ENCODE assay signal across 8 cellular contexts in the genomic region with DNA sequence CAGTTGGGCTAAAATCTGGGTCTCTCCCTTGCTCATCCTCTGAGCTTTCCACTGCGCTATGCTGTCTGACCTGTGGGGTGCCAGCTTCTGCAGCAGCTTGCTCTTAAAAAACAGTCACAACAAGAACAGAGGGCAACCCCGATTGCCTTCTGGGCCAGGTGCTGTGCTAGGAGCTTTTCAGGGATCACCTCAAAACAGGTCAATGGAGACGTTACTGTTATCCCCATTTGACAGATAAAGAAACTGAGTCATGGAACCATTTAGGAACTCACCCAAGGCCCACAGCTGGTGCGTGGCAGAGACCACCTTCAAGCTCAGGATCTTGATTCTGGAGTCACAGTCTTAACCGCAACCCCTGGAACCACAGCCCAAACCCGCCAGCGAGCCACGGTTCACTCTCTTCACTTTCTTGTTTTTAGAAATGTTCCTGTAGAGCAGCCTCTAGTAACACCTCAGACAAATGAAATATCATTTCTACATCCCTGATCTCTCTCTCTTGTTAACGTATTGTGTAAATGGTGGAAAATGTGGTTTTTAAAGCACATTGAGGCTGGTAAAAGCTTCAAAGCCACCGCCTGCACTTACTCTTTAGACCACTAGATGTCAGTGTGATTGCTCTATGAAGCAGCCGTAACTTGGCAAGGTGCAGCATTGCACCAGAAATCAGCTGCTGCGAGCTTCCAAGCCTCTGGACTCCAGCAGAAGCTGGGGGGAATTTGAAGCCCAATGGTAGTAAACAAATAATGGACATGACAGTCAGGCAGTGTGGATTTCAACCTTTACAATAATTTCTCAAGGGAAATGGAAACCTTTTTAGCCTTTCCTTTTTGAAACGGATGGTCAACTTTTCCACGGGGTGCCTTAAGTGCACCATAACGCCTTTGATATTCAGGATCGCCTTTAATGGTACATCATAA. TPM values are rescaled to one million over a fixed set of nuclear protein-coding genes. Genes with fewer than 3 reads are reported as not detected.
DNase-seq lines count a peak whose midpoint lies in the region; TF ChIP-seq lines count a peak whose summit lies in the region.

No MANE protein-coding gene starts in this region.

- H3K36me3 ChIP-seq in MG63, result no peaks in the 10 kb centered on the region
- H3K36me3 ChIP-seq in SJCRH30, result no peaks in the 10 kb centered on the region
- H3K36me3 ChIP-seq in transverse colon, result no peaks in the 10 kb centered on the region

- WGBS in transverse colon (ENCODE audit: low coverage in 1 of 2), 2 donors, result 40 to 49% methylated on average over 14 to 16 of the region's 16 CpGs

- no peaks in the 10 kb centered on the region for H3K4me1 ChIP-seq in SJCRH30
- H3K4me1 ChIP-seq in transverse colon, result peaks cover 0 to 7% (median 3%) of the 10 kb centered on the region in 4 donors

- no peak overlapping the region for H3K27ac ChIP-seq in SJCRH30
- H3K27ac ChIP-seq in transverse colon, result peak overlapping the region; percentile 30 to 69 (median 44)

- TF ChIP-seq EP300 in transverse colon (IDR thresholded peaks at IDR 0.05; ENCODE audit: low read depth), result no peak

- in situ Hi-C loops in G401 (cut with HindIII; ENCODE audit: low sequenced_read_pairs), result no loop called here
- in situ Hi-C loops in transverse colon (cut with MboI; ENCODE audit: low pct_ligation_motif_present in 1 of 4, low pct_unique_long_range_greater_than_20kb in 1 of 4, low sequenced_read_pairs in 3 of 4), result loop anchor here (5.0 to 10.0 kb wide), 5 partner anchors 65 to 347 kb away; no protein-coding TSS in a partner anchor

- no peak for TF ChIP-seq POLR2A in transverse colon (IDR thresholded peaks at IDR 0.05)

- intact Hi-C loops in transverse colon (cut with DNase I; ENCODE audit: low total_unique reads), result loop anchor here (10.0 kb wide), 2 partner anchors 67 to 327 kb away; no protein-coding TSS in a partner anchor

- H3K9me3 ChIP-seq in MG63 (no peaks in the 10 kb centered on the region), SJCRH30 (replicated peaks) (0 out of 2 replicates have a peak, but pooled peaks cover 2% of the 10 kb centered on the region), transverse colon (no peaks in the 10 kb centered on the region)

- TF ChIP-seq CTCF in transverse colon (IDR thresholded peaks at IDR 0.05), result peak; percentile 96 to 98 (median 97)

- DNase-seq in G401 (ENCODE audit: low spot score), result peak; percentile 69
- peak; percentile 81 for DNase-seq in H4 (ENCODE audit: low spot score)
- DNase-seq in MG63, result peak; percentile 63
- DNase-seq in SJCRH30, result peak; percentile 61 to 83
- DNase-seq in activated gamma-delta T cell treated with anti-CD3 and anti-CD28 coated beads, Interleukin-2, amount 50 U/mL, for 16 hours (ENCODE audit: low read depth), result peak; percentile 60
- peak; percentile 59 for DNase-seq in foreskin melanocyte
- peak; percentile 47 for DNase-seq in occipital lobe (lab: John Stamatoyannopoulos, UW)
- DNase-seq in transverse colon, result peak; percentile 79

- H3K27me3 ChIP-seq in MG63 (no peaks in the 10 kb centered on the region), SJCRH30 (no peaks in the 10 kb centered on the region), transverse colon (no peaks in the 10 kb centered on the region)

- no peak overlapping the region for H3K4me3 ChIP-seq in MG63
- H3K4me3 ChIP-seq in SJCRH30, result no peak overlapping the region
- H3K4me3 ChIP-seq in transverse colon, result peak overlapping the region in 1 of 4 donors; percentile 17

RNA-seq across cellular contexts. Expression of a gene that starts 1.7 kb away (rescaled TPM):
- not detected in 2 replicates for total RNA-seq in G401 (2014; rRNA removed; shearing (Covaris generic))
- total RNA-seq in H4 (2014; rRNA removed; shearing (Covaris generic)), result 0.04 and 0.17 TPM in 2 replicates
- not detected in 2 replicates for total RNA-seq in MG63 (2014; rRNA removed; shearing (Covaris generic); ENCODE audit: low replicate concordance)
- 0.05 TPM in 1 of 2 replicates, not detected in the other for total RNA-seq in SJCRH30 (2014; rRNA removed; shearing (Covaris generic))
- total RNA-seq in occipital lobe, result 1.4 TPM
- 10 to 100 TPM in 2 of 4 donors, 1 to 10 TPM in 2; 6.4 to 38.5 (median 17.5) TPM for total RNA-seq in transverse colon
